Comparison of ENCODE assay signal across 15 cellular contexts in the genomic region with DNA sequence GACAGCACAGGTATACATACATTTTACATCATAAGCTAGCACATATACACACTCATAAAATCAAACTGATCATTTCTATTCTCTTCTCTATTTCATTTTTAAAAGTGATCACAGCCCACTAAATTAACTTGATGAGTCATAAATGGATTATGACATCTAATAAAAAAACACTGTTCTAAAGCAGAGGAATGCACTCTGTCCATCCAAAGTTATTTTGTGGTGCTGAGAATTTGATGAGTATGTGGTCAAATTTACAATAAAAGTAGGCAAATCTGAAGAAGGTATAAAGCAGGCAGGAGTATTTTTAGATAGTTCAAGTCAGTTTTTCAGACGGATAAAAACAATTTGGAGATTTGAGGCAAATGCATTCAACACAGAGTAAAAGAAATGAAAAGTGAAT.
A peak's percentile ranks its signal among the peaks of the same experiment; 100 is the strongest.
DNase-seq lines count a peak whose midpoint lies in the region.
"Had no signal": no experiment of that assay in that cellular context is flagged by ENCODE, and none has a peak within 500 bp of the region (broad histone marks: within the 10 kb centered on the region; RNA-seq: fewer than 3 reads in every experiment).

No MANE protein-coding gene starts in this region.

- H3K4me1 ChIP-seq in Karpas-422 (ENCODE audit: low read length) (peaks cover 25% of the 10 kb centered on the region), skeletal muscle satellite cell (ENCODE audit: control insufficient read depth, insufficient read depth, low read length) (peaks cover 19% of the 10 kb centered on the region)

- H3K36me3 ChIP-seq in Karpas-422 (ENCODE audit: insufficient read depth, low read length) = no peaks in the 10 kb centered on the region
- H3K36me3 ChIP-seq in skeletal muscle satellite cell (ENCODE audit: insufficient read depth, low read length) = no peaks in the 10 kb centered on the region

- H3K4me3 ChIP-seq in Karpas-422 (ENCODE audit: low read length) = no peak overlapping the region
- H3K4me3 ChIP-seq in skeletal muscle satellite cell (ENCODE audit: low read length) = no peak overlapping the region

- H2AFZ ChIP-seq in Karpas-422 (ENCODE audit: low read length) = 0 out of 2 replicates have a peak overlapping the region, but pooled peaks have one; percentile 53

- H3K9me3 ChIP-seq in Karpas-422 (ENCODE audit: low read length) (no peaks in the 10 kb centered on the region), skeletal muscle satellite cell (replicated peaks; ENCODE audit: low read length) (no peaks in the 10 kb centered on the region)

- peak overlapping the region; percentile 49 for H3K4me2 ChIP-seq in Karpas-422 (ENCODE audit: low read depth, low read length, poor library complexity, severe bottlenecking)
- H3K4me2 ChIP-seq in skeletal muscle satellite cell (ENCODE audit: low read length) = peak overlapping the region; percentile 19

- no peak overlapping the region for H3K27ac ChIP-seq in Karpas-422 (ENCODE audit: low read length)

- no peaks in the 10 kb centered on the region for H4K20me1 ChIP-seq in Karpas-422 (ENCODE audit: insufficient read depth, low read depth, low read length)

- DNase-seq in Karpas-422 (no peak), amniotic epithelial cell (ENCODE audit: low read depth) (peak; percentile 21), iris pigment epithelial cell (ENCODE audit: low read depth) (peak; percentile 14), GM19238 (ENCODE audit: insufficient read length, low spot score) (no peak), NCI-H1694 (lab: John Stamatoyannopoulos, UW) (no peak)
- no peak for DNase-seq in activated CD4-positive, alpha-beta T cell treated with anti-CD3 and anti-CD28 coated beads for 1 hour
- DNase-seq: COR-L47, EL, H7, Kasumi-1, NCI-H2029, NCI-H2171, NCI-H446 treated with DMSO at 0.1 percent for 48 hours, NCI-H774 had no signal

- H3K27me3 ChIP-seq in Karpas-422 (ENCODE audit: low read length) = no peaks in the 10 kb centered on the region
- no peaks in the 10 kb centered on the region for H3K27me3 ChIP-seq in skeletal muscle satellite cell (ENCODE audit: control insufficient read depth, insufficient read depth, low read length)

- no peaks in the 10 kb centered on the region for H3K9me2 ChIP-seq in Karpas-422 (replicated peaks; ENCODE audit: insufficient read depth, low read length)

- no peaks in the 10 kb centered on the region for H3K79me2 ChIP-seq in Karpas-422 (ENCODE audit: low read length)

- H3K9ac ChIP-seq in Karpas-422 (ENCODE audit: low read length) (no peak overlapping the region), skeletal muscle satellite cell (ENCODE audit: low read depth, low read length) (no peak overlapping the region)

Comparison
In these comparisons a context has a peak if more than half of its experiments do, and no peak if none do; other contexts are left out.
1. DNase-seq: peak in amniotic epithelial cell (single experiment) and iris pigment epithelial cell (single experiment); none in Karpas-422 (single experiment), activated CD4-positive, alpha-beta T cell treated with anti-CD3 and anti-CD28 coated beads for 1 hour (single experiment), GM19238 (single experiment) and NCI-H1694 (single experiment).